ENCODE assay signal across 27 cellular contexts in genomic region chr14:52463375-52463774, GRCh38.
"Had no signal": no experiment of that assay in that cellular context is flagged by ENCODE, and none has a peak within 500 bp of the region (broad histone marks: within the 10 kb centered on the region; RNA-seq: fewer than 3 reads in every experiment).

No MANE protein-coding gene starts in this region.

- DNase-seq: activated CD4-positive, alpha-beta memory T cell treated with anti-CD3 and anti-CD28 coated beads, Interleukin-2, amount 10 ng/mL, durations not matched to agents 7 days and 5 days; activated CD4-positive, alpha-beta T cell treated with anti-CD3 and anti-CD28 coated beads for 1 hour; activated CD4-positive, alpha-beta T cell treated with anti-CD3 and anti-CD28 coated beads for 4 hours; activated CD4-positive, alpha-beta T cell treated with anti-CD3 and anti-CD28 coated beads, Interleukin-2, amount 10 ng/mL, durations not matched to agents 7 days and 5 days; activated CD4-positive, alpha-beta T cell treated with anti-CD3 and anti-CD28 coated beads, Interleukin-2, amount 50 U/mL, for 4 hours; activated CD8-positive, alpha-beta memory T cell treated with anti-CD3 and anti-CD28 coated beads, Interleukin-2, amount 50 U/mL, for 48 hours; activated gamma-delta T cell; activated naive CD4-positive, alpha-beta T cell; activated naive CD4-positive, alpha-beta T cell treated with anti-CD3 and anti-CD28 coated beads, Interleukin-2, amount 10 ng/mL, durations not matched to agents 7 days and 5 days; activated T-cell treated with anti-CD3 and anti-CD28 coated beads for 4 hours; activated T-cell treated with anti-CD3 and anti-CD28 coated beads, Interleukin-2, amount 50 U/mL, for 24 hours; activated T-cell treated with anti-CD3 and anti-CD28 coated beads, Interleukin-2, amount 50 U/mL, for 72 hours; amniotic stem cell; anterior cingulate cortex; brain microvascular endothelial cell; dorsolateral prefrontal cortex; effector memory CD4-positive, alpha-beta T cell; endodermal cell; heart left ventricle; T1000 had no signal

- H3K27me3 Mint-ChIP-seq: activated CD4-positive, alpha-beta memory T cell treated with anti-CD3 and anti-CD28 coated beads, Interleukin-2, amount 10 ng/mL, durations not matched to agents 7 days and 5 days; activated CD4-positive, alpha-beta T cell treated with anti-CD3 and anti-CD28 coated beads, Interleukin-2, amount 10 ng/mL, durations not matched to agents 7 days and 5 days; activated naive CD4-positive, alpha-beta T cell treated with anti-CD3 and anti-CD28 coated beads, Interleukin-2, amount 10 ng/mL, durations not matched to agents 7 days and 5 days; activated naive CD8-positive, alpha-beta T cell; activated T-cell treated with anti-CD3 and anti-CD28 coated beads, Interleukin-2, amount 50 U/mL, for 24 hours; central memory CD8-positive, alpha-beta T cell; dendritic cell treated with granulocyte-macrophage colony-stimulating factor and Interleukin-4, amounts not matched to agents 40 ng/mL and 50 ng/mL, for 4 days had no signal

- H3K4me3 Mint-ChIP-seq: activated CD4-positive, alpha-beta memory T cell treated with anti-CD3 and anti-CD28 coated beads, Interleukin-2, amount 10 ng/mL, durations not matched to agents 7 days and 5 days; activated CD4-positive, alpha-beta T cell treated with anti-CD3 and anti-CD28 coated beads, Interleukin-2, amount 10 ng/mL, durations not matched to agents 7 days and 5 days; activated naive CD4-positive, alpha-beta T cell treated with anti-CD3 and anti-CD28 coated beads, Interleukin-2, amount 10 ng/mL, durations not matched to agents 7 days and 5 days; activated naive CD8-positive, alpha-beta T cell; activated T-cell treated with anti-CD3 and anti-CD28 coated beads, Interleukin-2, amount 50 U/mL, for 24 hours; activated T-cell treated with anti-CD3 and anti-CD28 coated beads, Interleukin-2, amount 50 U/mL, for 72 hours; central memory CD8-positive, alpha-beta T cell; dendritic cell treated with granulocyte-macrophage colony-stimulating factor and Interleukin-4, amounts not matched to agents 40 ng/mL and 50 ng/mL, for 4 days; endodermal cell; T-helper 1 cell treated with Interleukin-12 subunit alpha and Interleukin-12 subunit beta and Interleukin-4 antibody, amounts not matched to agents 30 μg/mL and 1 μg/mL, for 36 hours; T-helper 2 cell treated with Interferon-gamma antibody and Interleukin-4, amounts not matched to agents 5 μg/mL and 100 μg/mL, for 36 hours; WTC11 had no signal

- H3K27ac Mint-ChIP-seq: activated CD4-positive, alpha-beta memory T cell treated with anti-CD3 and anti-CD28 coated beads, Interleukin-2, amount 10 ng/mL, durations not matched to agents 7 days and 5 days; activated CD4-positive, alpha-beta T cell treated with anti-CD3 and anti-CD28 coated beads, Interleukin-2, amount 10 ng/mL, durations not matched to agents 7 days and 5 days; activated naive CD4-positive, alpha-beta T cell treated with anti-CD3 and anti-CD28 coated beads, Interleukin-2, amount 10 ng/mL, durations not matched to agents 7 days and 5 days; activated naive CD8-positive, alpha-beta T cell; activated T-cell treated with anti-CD3 and anti-CD28 coated beads, Interleukin-2, amount 50 U/mL, for 24 hours; activated T-cell treated with anti-CD3 and anti-CD28 coated beads, Interleukin-2, amount 50 U/mL, for 72 hours; dendritic cell treated with granulocyte-macrophage colony-stimulating factor and Interleukin-4, amounts not matched to agents 40 ng/mL and 50 ng/mL, for 4 days; endodermal cell; T-helper 1 cell treated with Interleukin-12 subunit alpha and Interleukin-12 subunit beta and Interleukin-4 antibody, amounts not matched to agents 30 μg/mL and 1 μg/mL, for 36 hours; T-helper 2 cell treated with Interferon-gamma antibody and Interleukin-4, amounts not matched to agents 5 μg/mL and 100 μg/mL, for 36 hours; WTC11 had no signal

- ATAC-seq: activated T-cell treated with anti-CD3 and anti-CD28 coated beads, Interleukin-2, amount 50 U/mL, for 72 hours; esophagus mucosa; heart left ventricle; WTC11 had no signal

- H3K4me1 Mint-ChIP-seq: central memory CD8-positive, alpha-beta T cell; endodermal cell; WTC11 had no signal

- H3K9me3 Mint-ChIP-seq: activated T-cell treated with anti-CD3 and anti-CD28 coated beads, Interleukin-2, amount 50 U/mL, for 72 hours; central memory CD8-positive, alpha-beta T cell; dendritic cell treated with granulocyte-macrophage colony-stimulating factor and Interleukin-4, amounts not matched to agents 40 ng/mL and 50 ng/mL, for 4 days had no signal
